Comparison of ENCODE assay signal across 3 cellular contexts in genomic region chr9:1115370-1115769, GRCh38.
"Had no signal": no experiment of that assay in that cellular context is flagged by ENCODE, and none has a peak within 500 bp of the region (broad histone marks: within the 10 kb centered on the region; RNA-seq: fewer than 3 reads in every experiment).

No MANE protein-coding gene starts in this region.

- H3K4me3 ChIP-seq: GM12878 had no signal

- ATAC-seq: GM12878 had no signal

- DNase-seq: GDM1, GF-D8 had no signal
